ENCODE assay signal across 18 cellular contexts in the genomic region with DNA sequence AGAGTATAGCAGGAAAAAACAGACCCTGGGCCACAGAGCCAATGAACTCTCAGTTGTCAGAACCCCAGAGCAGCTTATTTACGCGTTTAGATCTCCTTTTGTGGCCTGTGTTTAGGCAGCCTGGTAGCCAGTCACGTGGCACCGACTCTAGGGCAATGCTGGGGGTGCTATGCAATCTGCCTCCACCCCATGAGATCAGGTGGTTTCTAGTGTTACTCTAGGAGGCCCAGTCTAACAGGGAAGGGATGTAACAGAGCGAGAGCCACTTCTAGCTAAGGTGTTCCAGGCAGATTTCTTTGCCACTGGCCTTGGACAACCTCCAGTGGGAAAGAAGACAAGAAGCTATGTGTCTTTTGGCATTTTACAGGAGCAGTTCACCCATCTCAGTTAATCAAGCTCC. TPM values are rescaled to one million over a fixed set of nuclear protein-coding genes. Genes with fewer than 3 reads are reported as not detected.
DNase-seq lines count a peak whose midpoint lies in the region; ATAC-seq and TF ChIP-seq lines count a peak whose summit lies in the region.
"Had no signal": no experiment of that assay in that cellular context is flagged by ENCODE, and none has a peak within 500 bp of the region (broad histone marks: within the 10 kb centered on the region; RNA-seq: fewer than 3 reads in every experiment).

No MANE protein-coding gene starts in this region.

- no peak for TF ChIP-seq CTCF in mammary epithelial cell (conservative IDR thresholded peaks at IDR 0.05 in 1 of 2, IDR thresholded peaks at IDR 0.05 in 1 of 2; ENCODE audit: extremely low read depth in 1 of 2, insufficient read depth in 1 of 2, low read depth in 1 of 2, low read length in 2 of 2)
- TF ChIP-seq CTCF in left lung (IDR thresholded peaks at IDR 0.05) = no peak

- ATAC-seq in left lung (peak; percentile 72), HG03354 (IDR thresholded peaks at IDR 0.05; ENCODE audit: poor library complexity, severe bottlenecking, unreplicated experiment) (no peak)
- ATAC-seq: HCT116 had no signal

- peaks cover 2% of the 10 kb centered on the region for H4K20me1 ChIP-seq in mammary epithelial cell (ENCODE audit: insufficient read depth, low read length)

- H3K36me3 ChIP-seq in mammary epithelial cell (ENCODE audit: insufficient read depth, low read length) = peaks cover 52% of the 10 kb centered on the region
- peaks cover 0 to 69% of the 10 kb centered on the region in 2 donors for H3K36me3 ChIP-seq in left lung
- peaks cover 35 to 48% (median 44%) of the 10 kb centered on the region in 3 donors for H3K36me3 ChIP-seq in skeletal muscle tissue (ENCODE audit: control insufficient read depth in 3 of 3, insufficient read depth in 3 of 3, low read length in 3 of 3)

- peak overlapping the region; percentile 64 for H3K27ac ChIP-seq in mammary epithelial cell (ENCODE audit: insufficient read depth, low read depth, low read length)
- peak overlapping the region in 1 of 2 donors; percentile 97 for H3K27ac ChIP-seq in left lung
- peak overlapping the region; percentile 81 for H3K27ac ChIP-seq in skeletal muscle tissue (ENCODE audit: low read depth, low read length)

- H3K4me3 ChIP-seq in mammary epithelial cell (replicated peaks in 1 of 3; ENCODE audit: insufficient read depth in 1 of 3, low read depth in 2 of 3, low read length in 3 of 3) (no peak overlapping the region), left lung (no peak overlapping the region), skeletal muscle tissue (ENCODE audit: low read length in 3 of 3) (peak overlapping the region in 2 of 3 donors; percentile 13 to 23)

- no peaks in the 10 kb centered on the region for H3K27me3 ChIP-seq in mammary epithelial cell (ENCODE audit: insufficient read depth, low read length)
- no peaks in the 10 kb centered on the region for H3K27me3 ChIP-seq in left lung
- H3K27me3 ChIP-seq in skeletal muscle tissue (ENCODE audit: control insufficient read depth in 3 of 3, insufficient read depth in 3 of 3, low read length in 3 of 3) = no peaks in the 10 kb centered on the region
- H3K27me3 ChIP-seq: BE2C had no signal

- peaks cover 85% of the 10 kb centered on the region for H3K79me2 ChIP-seq in mammary epithelial cell (ENCODE audit: insufficient read depth, low read length)

- CTCF ChIA-PET in mammary epithelial cell (lab: Charles Lee; ENCODE audit: low non-redundant PET) = no interaction called here

- WGBS in mammary epithelial cell (ENCODE audit: low coverage, missing lambda C conversion rate) = 50% methylated on average over 5 of the region's 5 CpGs

- no peaks in the 10 kb centered on the region for H3K9me3 ChIP-seq in mammary epithelial cell (replicated peaks; ENCODE audit: insufficient read depth, low read length)
- H3K9me3 ChIP-seq in left lung = no peaks in the 10 kb centered on the region
- no peaks in the 10 kb centered on the region for H3K9me3 ChIP-seq in skeletal muscle tissue (ENCODE audit: control insufficient read depth in 3 of 3, low read length in 3 of 3)
- H3K9me3 ChIP-seq: BE2C had no signal

- no peak overlapping the region for H2AFZ ChIP-seq in mammary epithelial cell (ENCODE audit: low read depth, low read length)

- in situ Hi-C loops in G401 (cut with HindIII; ENCODE audit: low sequenced_read_pairs) (no loop called here), mammary epithelial cell (cut with MboI; ENCODE audit: low sequenced_read_pairs in 2 of 2) (no loop called here)

- H3K4me1 ChIP-seq in mammary epithelial cell (ENCODE audit: insufficient read depth, low read length) (peaks cover 93% of the 10 kb centered on the region), left lung (peaks cover 40 to 100% of the 10 kb centered on the region in 2 donors), skeletal muscle tissue (ENCODE audit: control insufficient read depth in 3 of 3, insufficient read depth in 3 of 3, low read length in 3 of 3) (peaks cover 59 to 84% (median 69%) of the 10 kb centered on the region in 3 donors)
- H3K4me1 ChIP-seq: BE2C had no signal

- BruUV-seq in mammary epithelial cell (replicated peaks; lab: Mats Ljungman, UMichigan) = no TSS peak

- H3K4me2 ChIP-seq in mammary epithelial cell (ENCODE audit: insufficient read depth, low read depth, low read length) = no peak overlapping the region

- peak; percentile 74 for DNase-seq in G401 (ENCODE audit: low spot score)
- DNase-seq in mammary epithelial cell = no peak
- peak in 1 of 2 donors; percentile 58 for DNase-seq in left lung
- DNase-seq in erythroblast (lab: John Stamatoyannopoulos, UW) = no peak
- no peak for DNase-seq in DMS153 (lab: John Stamatoyannopoulos, UW)
- no peak for DNase-seq in ecto neural progenitor cell (ENCODE audit: low spot score)
- DNase-seq: BE2C; naive B cell; NCI-H1105 treated with DMSO at 0.1 percent for 48 hours; stimulated activated CD4-positive, alpha-beta T cell treated with anti-CD3 and anti-CD28 coated beads, Interleukin-15, amount 100 ng/mL, for 24 hours; stimulated activated CD8-positive, alpha-beta memory T cell treated with anti-CD3 and anti-CD28 coated beads, Interleukin-4, amount 100 ng/mL, for 48 hours; T1000 had no signal

- dilution Hi-C loops in mammary epithelial cell (cut with HindIII; ENCODE audit: low sequenced_read_pairs) = loop anchor here (5.0 kb wide), 3 partner anchors 49 to 114 kb away; no protein-coding TSS in a partner anchor

- no peak for TF ChIP-seq POLR2A in erythroblast (IDR thresholded peaks at IDR 0.05; ENCODE audit: low read length)

- H3K9ac ChIP-seq in mammary epithelial cell (ENCODE audit: insufficient read depth, low read length) (no peak overlapping the region), skeletal muscle tissue (ENCODE audit: low read depth in 1 of 3, low read length in 3 of 3) (peak overlapping the region; percentile 40 to 71 (median 41))

- intact Hi-C loops in mammary epithelial cell (cut with micrococcal nuclease) = no loop called here
- intact Hi-C loops in left lung (cut with DNase I) = no loop called here

RNA-seq across cellular contexts. Expression of gene A3GALT2, which starts 12.0 kb away (rescaled TPM):
- not detected in 2 replicates for total RNA-seq in G401 (2014; rRNA removed; shearing (Covaris generic))
- total RNA-seq in mammary epithelial cell (not detected), left lung (not detected), skeletal muscle tissue (not detected)
- polyA plus RNA-seq in mammary epithelial cell = not detected
- not detected for polyA minus RNA-seq in mammary epithelial cell
- total RNA-seq: endothelial cell of umbilical vein, NCI-H460, RPMI7951 had no signal
- polyA plus RNA-seq: endothelial cell of umbilical vein had no signal

Comparison
In these comparisons a context has a peak if more than half of its experiments do, and no peak if none do; other contexts are left out.
1. H3K4me3 ChIP-seq: peak in skeletal muscle tissue (2 of 3); none in mammary epithelial cell (0 of 3) and left lung (0 of 2).